1 cellular context compared by ENCODE assay signal in genomic region chr15:96158938-96159337, GRCh38.
TF ChIP-seq lines count a peak whose summit lies in the region.

No MANE protein-coding gene starts in this region.

TF ChIP-seq in HepG2, 621 proteins besides CTCF, POLR2A, EP300 and RAD21 (continued from another document and continues in another):
- TF ChIP-seq, protein P1, sequence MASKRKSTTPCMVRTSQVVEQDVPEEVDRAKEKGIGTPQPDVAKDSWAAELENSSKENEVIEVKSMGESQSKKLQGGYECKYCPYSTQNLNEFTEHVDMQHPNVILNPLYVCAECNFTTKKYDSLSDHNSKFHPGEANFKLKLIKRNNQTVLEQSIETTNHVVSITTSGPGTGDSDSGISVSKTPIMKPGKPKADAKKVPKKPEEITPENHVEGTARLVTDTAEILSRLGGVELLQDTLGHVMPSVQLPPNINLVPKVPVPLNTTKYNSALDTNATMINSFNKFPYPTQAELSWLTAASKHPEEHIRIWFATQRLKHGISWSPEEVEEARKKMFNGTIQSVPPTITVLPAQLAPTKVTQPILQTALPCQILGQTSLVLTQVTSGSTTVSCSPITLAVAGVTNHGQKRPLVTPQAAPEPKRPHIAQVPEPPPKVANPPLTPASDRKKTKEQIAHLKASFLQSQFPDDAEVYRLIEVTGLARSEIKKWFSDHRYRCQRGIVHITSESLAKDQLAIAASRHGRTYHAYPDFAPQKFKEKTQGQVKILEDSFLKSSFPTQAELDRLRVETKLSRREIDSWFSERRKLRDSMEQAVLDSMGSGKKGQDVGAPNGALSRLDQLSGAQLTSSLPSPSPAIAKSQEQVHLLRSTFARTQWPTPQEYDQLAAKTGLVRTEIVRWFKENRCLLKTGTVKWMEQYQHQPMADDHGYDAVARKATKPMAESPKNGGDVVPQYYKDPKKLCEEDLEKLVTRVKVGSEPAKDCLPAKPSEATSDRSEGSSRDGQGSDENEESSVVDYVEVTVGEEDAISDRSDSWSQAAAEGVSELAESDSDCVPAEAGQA (IDR thresholded peaks at IDR 0.05; ENCODE audit: low read depth), result no peak
- TF ChIP-seq, protein P1 (CRISPR knock-in tag; IDR thresholded peaks at IDR 0.05; ENCODE audit: borderline replicate concordance), result no peak
- TF ChIP-seq ZBTB42 (CRISPR knock-in tag; IDR thresholded peaks at IDR 0.05) (no peak), ZNF318 (CRISPR knock-in tag; IDR thresholded peaks at IDR 0.05) (no peak), ZBTB34 (CRISPR knock-in tag; IDR thresholded peaks at IDR 0.05) (no peak), ZNF337 (CRISPR knock-in tag; IDR thresholded peaks at IDR 0.05; ENCODE audit: borderline replicate concordance, low read depth) (no peak), GABPB1 (CRISPR knock-in tag; IDR thresholded peaks at IDR 0.05) (peak; percentile 27; the same call in 1 of the 2 replicates), GATAD2A (CRISPR knock-in tag; IDR thresholded peaks at IDR 0.05) (peak; percentile 17; the same call in 1 of the 2 replicates), LCORL (IDR thresholded peaks at IDR 0.05) (no peak), LCORL (CRISPR knock-in tag; IDR thresholded peaks at IDR 0.05) (peak; percentile 57; the same call in 1 of the 2 replicates), ERF (CRISPR knock-in tag; IDR thresholded peaks at IDR 0.05) (no peak), ZNF232 (CRISPR knock-in tag; IDR thresholded peaks at IDR 0.05; ENCODE audit: borderline replicate concordance) (no peak), ARID2 (CRISPR knock-in tag; IDR thresholded peaks at IDR 0.05; ENCODE audit: borderline replicate concordance) (no peak), ZNF441 (CRISPR knock-in tag; IDR thresholded peaks at IDR 0.05; ENCODE audit: borderline replicate concordance) (no peak), HDAC2 (CRISPR knock-in tag; IDR thresholded peaks at IDR 0.05) (peak; percentile 27; the same call in 1 of the 2 replicates), ZNF30 (CRISPR knock-in tag; IDR thresholded peaks at IDR 0.05) (no peak), NR2F2 (IDR thresholded peaks at IDR 0.05; ENCODE audit: borderline replicate concordance, low read depth) (peak; percentile 36; the same call in 1 of the 2 replicates), ZNF20 (CRISPR knock-in tag; IDR thresholded peaks at IDR 0.05) (no peak), CBX2 (IDR thresholded peaks at IDR 0.05; ENCODE audit: low read depth, low read length) (no peak), CBX2 (CRISPR knock-in tag; IDR thresholded peaks at IDR 0.05; ENCODE audit: low read depth) (no peak), BCL6 (CRISPR knock-in tag; IDR thresholded peaks at IDR 0.05) (no peak; the same call in 1 of the 2 replicates), ZIK1 (CRISPR knock-in tag; IDR thresholded peaks at IDR 0.05; ENCODE audit: borderline replicate concordance, low read depth) (no peak), ZNF138 (CRISPR knock-in tag; IDR thresholded peaks at IDR 0.05; ENCODE audit: low read depth) (no peak), MAFF (IDR thresholded peaks at IDR 0.05; ENCODE audit: low read depth, low read length) (no peak), ETV5 (CRISPR knock-in tag; IDR thresholded peaks at IDR 0.05; ENCODE audit: borderline replicate concordance) (peak; percentile 40; the same call in 1 of the 2 replicates), ZSCAN12 (CRISPR knock-in tag; IDR thresholded peaks at IDR 0.05) (no peak), MED1 (CRISPR knock-in tag; IDR thresholded peaks at IDR 0.05) (peak; percentile 33; the same call in 1 of the 2 replicates), RFXAP (CRISPR knock-in tag; IDR thresholded peaks at IDR 0.05; ENCODE audit: borderline replicate concordance) (no peak), FOXO1 (CRISPR knock-in tag; IDR thresholded peaks at IDR 0.05) (peak; percentile 31; the same call in 1 of the 2 replicates), TBL1XR1 (IDR thresholded peaks at IDR 0.05; ENCODE audit: borderline replicate concordance, low read length, partially characterized antibody) (no peak), ZBTB26 (CRISPR knock-in tag; IDR thresholded peaks at IDR 0.05; ENCODE audit: borderline replicate concordance) (no peak)
- TF ChIP-seq, protein P2, sequence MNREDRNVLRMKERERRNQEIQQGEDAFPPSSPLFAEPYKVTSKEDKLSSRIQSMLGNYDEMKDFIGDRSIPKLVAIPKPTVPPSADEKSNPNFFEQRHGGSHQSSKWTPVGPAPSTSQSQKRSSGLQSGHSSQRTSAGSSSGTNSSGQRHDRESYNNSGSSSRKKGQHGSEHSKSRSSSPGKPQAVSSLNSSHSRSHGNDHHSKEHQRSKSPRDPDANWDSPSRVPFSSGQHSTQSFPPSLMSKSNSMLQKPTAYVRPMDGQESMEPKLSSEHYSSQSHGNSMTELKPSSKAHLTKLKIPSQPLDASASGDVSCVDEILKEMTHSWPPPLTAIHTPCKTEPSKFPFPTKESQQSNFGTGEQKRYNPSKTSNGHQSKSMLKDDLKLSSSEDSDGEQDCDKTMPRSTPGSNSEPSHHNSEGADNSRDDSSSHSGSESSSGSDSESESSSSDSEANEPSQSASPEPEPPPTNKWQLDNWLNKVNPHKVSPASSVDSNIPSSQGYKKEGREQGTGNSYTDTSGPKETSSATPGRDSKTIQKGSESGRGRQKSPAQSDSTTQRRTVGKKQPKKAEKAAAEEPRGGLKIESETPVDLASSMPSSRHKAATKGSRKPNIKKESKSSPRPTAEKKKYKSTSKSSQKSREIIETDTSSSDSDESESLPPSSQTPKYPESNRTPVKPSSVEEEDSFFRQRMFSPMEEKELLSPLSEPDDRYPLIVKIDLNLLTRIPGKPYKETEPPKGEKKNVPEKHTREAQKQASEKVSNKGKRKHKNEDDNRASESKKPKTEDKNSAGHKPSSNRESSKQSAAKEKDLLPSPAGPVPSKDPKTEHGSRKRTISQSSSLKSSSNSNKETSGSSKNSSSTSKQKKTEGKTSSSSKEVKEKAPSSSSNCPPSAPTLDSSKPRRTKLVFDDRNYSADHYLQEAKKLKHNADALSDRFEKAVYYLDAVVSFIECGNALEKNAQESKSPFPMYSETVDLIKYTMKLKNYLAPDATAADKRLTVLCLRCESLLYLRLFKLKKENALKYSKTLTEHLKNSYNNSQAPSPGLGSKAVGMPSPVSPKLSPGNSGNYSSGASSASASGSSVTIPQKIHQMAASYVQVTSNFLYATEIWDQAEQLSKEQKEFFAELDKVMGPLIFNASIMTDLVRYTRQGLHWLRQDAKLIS (CRISPR knock-in tag; IDR thresholded peaks at IDR 0.05), result no peak
- TF ChIP-seq, protein P3, sequence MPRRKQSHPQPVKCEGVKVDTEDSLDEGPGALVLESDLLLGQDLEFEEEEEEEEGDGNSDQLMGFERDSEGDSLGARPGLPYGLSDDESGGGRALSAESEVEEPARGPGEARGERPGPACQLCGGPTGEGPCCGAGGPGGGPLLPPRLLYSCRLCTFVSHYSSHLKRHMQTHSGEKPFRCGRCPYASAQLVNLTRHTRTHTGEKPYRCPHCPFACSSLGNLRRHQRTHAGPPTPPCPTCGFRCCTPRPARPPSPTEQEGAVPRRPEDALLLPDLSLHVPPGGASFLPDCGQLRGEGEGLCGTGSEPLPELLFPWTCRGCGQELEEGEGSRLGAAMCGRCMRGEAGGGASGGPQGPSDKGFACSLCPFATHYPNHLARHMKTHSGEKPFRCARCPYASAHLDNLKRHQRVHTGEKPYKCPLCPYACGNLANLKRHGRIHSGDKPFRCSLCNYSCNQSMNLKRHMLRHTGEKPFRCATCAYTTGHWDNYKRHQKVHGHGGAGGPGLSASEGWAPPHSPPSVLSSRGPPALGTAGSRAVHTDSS (CRISPR knock-in tag; conservative IDR thresholded peaks at IDR 0.05), result no peak
